ENCODE assay signal across 23 cellular contexts in the genomic region with DNA sequence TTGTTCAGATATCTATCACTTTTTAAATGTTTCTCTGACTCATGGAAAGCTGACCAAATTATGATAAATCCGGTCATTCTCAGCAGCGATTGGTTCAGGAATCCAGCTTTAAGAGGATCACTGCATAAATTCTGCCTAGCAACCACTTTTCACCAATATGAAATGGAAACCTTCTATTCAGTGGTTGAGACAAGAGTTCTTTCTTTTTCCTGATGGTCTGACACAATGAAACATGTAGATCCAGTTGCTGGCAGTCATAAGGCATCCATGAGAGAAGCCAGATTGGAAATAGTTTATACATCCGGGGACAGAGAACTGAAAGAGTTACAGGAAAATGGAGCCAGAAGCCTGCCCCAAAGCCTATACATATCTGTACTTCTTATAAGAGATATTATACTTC. TPM values are rescaled to one million over a fixed set of nuclear protein-coding genes. Genes with fewer than 3 reads are reported as not detected.
"Had no signal": no experiment of that assay in that cellular context is flagged by ENCODE, and none has a peak within 500 bp of the region (broad histone marks: within the 10 kb centered on the region; RNA-seq: fewer than 3 reads in every experiment).

No MANE protein-coding gene starts in this region.

- ATAC-seq: effector memory CD8-positive, alpha-beta T cell; foreskin keratinocyte; heart left ventricle; naive thymus-derived CD4-positive, alpha-beta T cell; psoas muscle; right lobe of liver; stimulated activated memory B cell treated with anti-CD40 and anti-IgM and Interleukin-4, amounts not matched to agents 10 μg/mL and 1 μg/mL and 100 μg/mL, for 72 hours had no signal

- H3K79me2 ChIP-seq: parathyroid adenoma had no signal

- H3K9me3 ChIP-seq: esophagus squamous epithelium, heart left ventricle, psoas muscle, right lobe of liver, spleen, tibial artery, upper lobe of left lung, uterus had no signal

- H3K36me3 ChIP-seq: heart left ventricle, right lobe of liver, spleen, tibial artery, upper lobe of left lung, uterus had no signal

- H3K9ac ChIP-seq: parathyroid adenoma had no signal

- H3K27me3 ChIP-seq: esophagus squamous epithelium, foreskin keratinocyte, heart left ventricle, right lobe of liver, spleen, tibial artery, upper lobe of left lung, uterus had no signal

- FAIRE-seq: islet of Langerhans had no signal

- H3K27ac ChIP-seq: esophagus squamous epithelium, foreskin keratinocyte, heart left ventricle, parathyroid adenoma, psoas muscle, right lobe of liver, spleen, tibial artery, upper lobe of left lung, uterus had no signal

- DNase-seq: effector memory CD8-positive, alpha-beta T cell; esophagus squamous epithelium; heart left ventricle; hippocampal formation; kidney glomerular epithelial cell; naive thymus-derived CD4-positive, alpha-beta T cell; nephron progenitor cell; psoas muscle; retina; right lobe of liver; spleen; stimulated activated CD4-positive, alpha-beta T cell treated with anti-CD3 and anti-CD28 coated beads, Interleukin-15, amount 100 ng/mL, for 24 hours; stimulated activated CD4-positive, alpha-beta T cell treated with anti-CD3 and anti-CD28 coated beads, Interleukin-1b, Interleukin-23, amount 100 ng/mL, for 48 hours; stimulated activated CD4-positive, alpha-beta T cell treated with anti-CD3 and anti-CD28 coated beads, Interleukin-4, amount 100 ng/mL, for 24 hours; tibial artery; upper lobe of left lung; uterus had no signal

- H3K4me1 ChIP-seq: esophagus squamous epithelium, foreskin keratinocyte, heart left ventricle, parathyroid adenoma, psoas muscle, right lobe of liver, spleen, tibial artery, upper lobe of left lung, uterus had no signal

- H2AFZ ChIP-seq: parathyroid adenoma had no signal

- H3K4me3 ChIP-seq: esophagus squamous epithelium, heart left ventricle, psoas muscle, right lobe of liver, spleen, tibial artery, upper lobe of left lung, uterus had no signal

RNA-seq across cellular contexts. Expression of a gene that starts 27.2 kb away (rescaled TPM):
- total RNA-seq: foreskin keratinocyte; mononuclear cell; naive thymus-derived CD4-positive, alpha-beta T cell; psoas muscle; spleen; temporal lobe; upper lobe of left lung; uterus had no signal
- polyA plus RNA-seq: foreskin keratinocyte; naive thymus-derived CD4-positive, alpha-beta T cell; spleen had no signal
